In genomic region chr9:32387256-32387655, GRCh38 we compare ENCODE assay signal across 21 cellular contexts. TPM values are rescaled to one million over a fixed set of nuclear protein-coding genes. Genes with fewer than 3 reads are reported as not detected.
A peak's percentile ranks its signal among the peaks of the same experiment; 100 is the strongest.
DNase-seq lines count a peak whose midpoint lies in the region; FAIRE-seq and TF ChIP-seq lines count a peak whose summit lies in the region.
"Had no signal": no experiment of that assay in that cellular context is flagged by ENCODE, and none has a peak within 500 bp of the region (broad histone marks: within the 10 kb centered on the region; RNA-seq: fewer than 3 reads in every experiment).

No MANE protein-coding gene starts in this region.

- H3K4me2 ChIP-seq in Loucy (ENCODE audit: low read depth, low read length, poor library complexity, severe bottlenecking) (peak overlapping the region; percentile 98), endothelial cell of umbilical vein (ENCODE audit: insufficient read depth, low read length) (peak overlapping the region; percentile 43), MM.1S (ENCODE audit: low read depth, low read length) (no peak overlapping the region)
- H3K4me2 ChIP-seq: A549 had no signal

- H3K27ac Mint-ChIP-seq in nephron = no peak overlapping the region
- no peak overlapping the region for H3K27ac Mint-ChIP-seq in type B pancreatic cell
- no peak overlapping the region for H3K27ac Mint-ChIP-seq in activated naive CD4-positive, alpha-beta T cell treated with anti-CD3 and anti-CD28 coated beads for 36 hours

- H3K27me3 Mint-ChIP-seq in nephron (ENCODE audit: low read depth) = peaks cover 17% of the 10 kb centered on the region
- H3K27me3 Mint-ChIP-seq in type B pancreatic cell = peaks cover 17% of the 10 kb centered on the region
- H3K27me3 Mint-ChIP-seq in activated naive CD4-positive, alpha-beta T cell treated with anti-CD3 and anti-CD28 coated beads for 36 hours (ENCODE audit: low read depth) = no peaks in the 10 kb centered on the region

- DNase-seq in endothelial cell of umbilical vein (ENCODE audit: low read depth, low spot score) = peak; percentile 55
- no peak for DNase-seq in type B pancreatic cell (ENCODE audit: extremely low spot score, unreplicated experiment)
- DNase-seq in NCI-H446 (lab: John Stamatoyannopoulos, UW) = no peak
- no peak for DNase-seq in MM.1S
- no peak for DNase-seq in activated naive CD4-positive, alpha-beta T cell treated with anti-CD3 and anti-CD28 coated beads for 36 hours
- DNase-seq: Calu3, DMS153, DND-41, KBM-7, MG63, NCI-H2029 treated with DMSO at 0.1 percent for 48 hours, Right ventricle myocardium superior, RPMI8226 had no signal

- no peaks in the 10 kb centered on the region for H3K9me3 Mint-ChIP-seq in nephron
- no peaks in the 10 kb centered on the region for H3K9me3 Mint-ChIP-seq in type B pancreatic cell
- H3K9me3 Mint-ChIP-seq in activated naive CD4-positive, alpha-beta T cell treated with anti-CD3 and anti-CD28 coated beads for 36 hours = no peaks in the 10 kb centered on the region

- no peak for FAIRE-seq in endothelial cell of umbilical vein (lab: Jason Lieb, UNC)
- FAIRE-seq: A549, GM12892, GM19239, HTR-8/SVneo had no signal

- no peaks in the 10 kb centered on the region for H4K20me1 ChIP-seq in Loucy (ENCODE audit: insufficient read depth, low read length, poor library complexity, severe bottlenecking)
- H4K20me1 ChIP-seq in endothelial cell of umbilical vein (replicated peaks; ENCODE audit: control insufficient read depth, extremely low read depth, insufficient read depth, low read length) = no peaks in the 10 kb centered on the region
- no peaks in the 10 kb centered on the region for H4K20me1 ChIP-seq in MM.1S (ENCODE audit: insufficient read depth, low read length)

- H2AFZ ChIP-seq in Loucy (ENCODE audit: low read length) (no peak overlapping the region), endothelial cell of umbilical vein (ENCODE audit: low read depth, low read length) (no peak overlapping the region), MM.1S (ENCODE audit: low read length) (no peak overlapping the region)

- H3K27me3 ChIP-seq in Loucy (ENCODE audit: insufficient read depth, low read length, poor library complexity, severe bottlenecking) (peaks cover 8% of the 10 kb centered on the region), endothelial cell of umbilical vein (ENCODE audit: control insufficient read depth in 2 of 2, insufficient read depth in 2 of 2, low read length in 2 of 2) (no peaks in the 10 kb centered on the region), MM.1S (replicated peaks; ENCODE audit: insufficient read depth, low read length) (peaks cover 7% of the 10 kb centered on the region; the same call in 1 of the 2 replicates)
- H3K27me3 ChIP-seq: MG63, SJSA1 had no signal

- H3K36me3 Mint-ChIP-seq in nephron (ENCODE audit: low read depth) (peaks cover 9% of the 10 kb centered on the region), type B pancreatic cell (peaks cover 1% of the 10 kb centered on the region)
- H3K36me3 Mint-ChIP-seq in activated naive CD4-positive, alpha-beta T cell treated with anti-CD3 and anti-CD28 coated beads for 36 hours (ENCODE audit: low read depth) = peaks cover 1% of the 10 kb centered on the region

- H3K9me3 ChIP-seq in Loucy (ENCODE audit: insufficient read depth, low read depth, low read length) = no peaks in the 10 kb centered on the region
- no peaks in the 10 kb centered on the region for H3K9me3 ChIP-seq in endothelial cell of umbilical vein (replicated peaks; ENCODE audit: control insufficient read depth, insufficient read depth, low read length)
- no peaks in the 10 kb centered on the region for H3K9me3 ChIP-seq in MM.1S (replicated peaks; ENCODE audit: insufficient read depth, low read length)
- H3K9me3 ChIP-seq: A549, MG63, SJSA1 had no signal

- no peaks in the 10 kb centered on the region for H3K36me3 ChIP-seq in Loucy (ENCODE audit: insufficient read depth, low read length)
- no peaks in the 10 kb centered on the region for H3K36me3 ChIP-seq in endothelial cell of umbilical vein (ENCODE audit: control insufficient read depth in 2 of 2, extremely low read depth in 1 of 2, insufficient read depth in 2 of 2, low read length in 2 of 2)
- H3K36me3 ChIP-seq in MM.1S (replicated peaks; ENCODE audit: insufficient read depth, low read length) = no peaks in the 10 kb centered on the region
- H3K36me3 ChIP-seq: MG63, SJSA1 had no signal

- CTCF ChIA-PET in endothelial cell of umbilical vein (lab: Charles Lee) = interaction anchor here (0.7 to 8.7 kb wide), 4 partner anchors 7 to 194 kb away, joined by 3 to 105 read pairs (median 20); no protein-coding TSS in a partner anchor
- CTCF ChIA-PET in activated naive CD4-positive, alpha-beta T cell treated with anti-CD3 and anti-CD28 coated beads for 36 hours (lab: Charles Lee) = interaction anchor here (1.0 to 3.9 kb wide), 2 partner anchors 8 to 192 kb away, joined by 4 to 22 read pairs; no protein-coding TSS in a partner anchor

- no peak overlapping the region for H3K9ac ChIP-seq in Loucy (ENCODE audit: low read depth, low read length, poor library complexity, severe bottlenecking)
- no peak overlapping the region for H3K9ac ChIP-seq in endothelial cell of umbilical vein (replicated peaks; ENCODE audit: extremely low read depth, insufficient read depth, low read length)
- H3K9ac ChIP-seq in MM.1S (ENCODE audit: low read length) = no peak overlapping the region

- no peak for TF ChIP-seq POLR2A in endothelial cell of umbilical vein (IDR thresholded peaks at IDR 0.05; ENCODE audit: low read depth, low read length)

- intact Hi-C loops in endothelial cell of umbilical vein (cut with micrococcal nuclease) = no loop called here
- intact Hi-C loops in activated naive CD4-positive, alpha-beta T cell treated with anti-CD3 and anti-CD28 coated beads for 36 hours (cut with micrococcal nuclease) = no loop called here

- H3K79me2 ChIP-seq in Loucy (ENCODE audit: insufficient read depth, low read length) (peaks cover 40% of the 10 kb centered on the region; the same call in 1 of the 2 replicates), endothelial cell of umbilical vein (ENCODE audit: control insufficient read depth, insufficient read depth, low read length) (peaks cover 46% of the 10 kb centered on the region), MM.1S (ENCODE audit: low read length) (0 out of 2 replicates have a peak, but pooled peaks cover 4% of the 10 kb centered on the region)

- BruUV-seq in endothelial cell of umbilical vein (replicated peaks; lab: Mats Ljungman, UMichigan) = no TSS peak

- H3K4me3 Mint-ChIP-seq in nephron = peak overlapping the region in 2 of 3 experiments; percentile 35 to 69
- peak overlapping the region; percentile 24 for H3K4me3 Mint-ChIP-seq in type B pancreatic cell
- no peak overlapping the region for H3K4me3 Mint-ChIP-seq in activated naive CD4-positive, alpha-beta T cell treated with anti-CD3 and anti-CD28 coated beads for 36 hours

- POLR2A ChIA-PET in endothelial cell of umbilical vein (lab: Charles Lee) = interaction anchor here (0.7 kb wide), 1 partner anchor 638 kb away, joined by 3 read pairs; the partner anchor contains the start of gene DNAJA1

- no peaks in the 10 kb centered on the region for H3F3A ChIP-seq in Loucy (ENCODE audit: low read depth)
- no peaks in the 10 kb centered on the region for H3F3A ChIP-seq in MM.1S (ENCODE audit: insufficient read depth, low read length)

- no peaks in the 10 kb centered on the region for H3K9me1 ChIP-seq in endothelial cell of umbilical vein (replicated peaks; ENCODE audit: control insufficient read depth, extremely low read depth, insufficient read depth, low read length)

- H3K9me2 ChIP-seq in Loucy (replicated peaks; ENCODE audit: low read depth, low read length) = no peaks in the 10 kb centered on the region
- no peaks in the 10 kb centered on the region for H3K9me2 ChIP-seq in MM.1S (replicated peaks; ENCODE audit: insufficient read depth, low read length)

- H3K4me1 ChIP-seq in Loucy (ENCODE audit: insufficient read depth, low read length, poor library complexity, severe bottlenecking) (peaks cover 29% of the 10 kb centered on the region), endothelial cell of umbilical vein (ENCODE audit: control insufficient read depth, extremely low read depth, insufficient read depth, low read length) (peaks cover 28% of the 10 kb centered on the region), MM.1S (ENCODE audit: low read length) (peaks cover 11% of the 10 kb centered on the region)

- TF ChIP-seq CTCF in Loucy (conservative IDR thresholded peaks at IDR 0.05; ENCODE audit: low read length) (no peak), endothelial cell of umbilical vein (IDR thresholded peaks at IDR 0.05; ENCODE audit: extremely low read depth in 1 of 2, insufficient read depth in 1 of 2, low read depth in 1 of 2, low read length in 2 of 2) (no peak), nephron (IDR thresholded peaks at IDR 0.05; ENCODE audit: unreplicated experiment in 3 of 3) (no peak), type B pancreatic cell (conservative IDR thresholded peaks at IDR 0.05) (no peak), MM.1S (IDR thresholded peaks at IDR 0.05; ENCODE audit: low read length) (no peak)

- dilution Hi-C loops in endothelial cell of umbilical vein (cut with MboI; ENCODE audit: extremely low pct_ligation_motif_present, low sequenced_read_pairs) = loop anchor here (25.0 kb wide), 1 partner anchor 175 kb away; the partner anchor contains the start of genes NDUFB6, SMIM27 and TOPORS

- H3K4me3 ChIP-seq in Loucy (ENCODE audit: low read length, poor library complexity, severe bottlenecking) (no peak overlapping the region), endothelial cell of umbilical vein (replicated peaks in 1 of 3; ENCODE audit: insufficient read depth in 1 of 3, low read depth in 1 of 3, low read length in 3 of 3) (no peak overlapping the region), MM.1S (ENCODE audit: low read length) (no peak overlapping the region)
- H3K4me3 ChIP-seq: A549, MG63, SJSA1 had no signal

- peaks cover 16% of the 10 kb centered on the region for H3K4me1 Mint-ChIP-seq in nephron
- peaks cover 3% of the 10 kb centered on the region for H3K4me1 Mint-ChIP-seq in type B pancreatic cell (ENCODE audit: unreplicated experiment)
- H3K4me1 Mint-ChIP-seq in activated naive CD4-positive, alpha-beta T cell treated with anti-CD3 and anti-CD28 coated beads for 36 hours (ENCODE audit: low read depth) = peaks cover 16% of the 10 kb centered on the region

- H3K27ac ChIP-seq in endothelial cell of umbilical vein (ENCODE audit: insufficient read depth, low read depth, low read length) (no peak overlapping the region), MM.1S (ENCODE audit: low read length) (no peak overlapping the region)
- H3K27ac ChIP-seq: A549, C4-2B, SJSA1 had no signal

RNA-seq across cellular contexts. Expression of gene ACO1, which starts 2.8 kb away (rescaled TPM):
- total RNA-seq in endothelial cell of umbilical vein (54.1 and 56.9 TPM in 2 replicates), type B pancreatic cell (ENCODE audit: low replicate concordance) (31.6 and 32.5 TPM in 2 replicates)
- polyA plus RNA-seq in endothelial cell of umbilical vein = 45.7 and 51.6 TPM in 2 replicates
- 54.8 and 58.8 TPM in 2 replicates for polyA plus RNA-seq in endothelial cell of umbilical vein (2011; cell fraction: cytosol; rRNA removed)
- polyA plus RNA-seq in endothelial cell of umbilical vein (2011; cell fraction: nucleus; rRNA removed) = 49.0 and 57.5 TPM in 2 replicates
- polyA plus RNA-seq in endothelial cell of umbilical vein (2012) = 59.5 and 79.4 TPM in 2 replicates
- 86.8 and 92.0 TPM in 2 replicates for polyA minus RNA-seq in endothelial cell of umbilical vein
- polyA minus RNA-seq in endothelial cell of umbilical vein (2011; cell fraction: cytosol; rRNA and poly(A)+ RNA removed) = 13.4 TPM
- polyA minus RNA-seq in endothelial cell of umbilical vein (2011; cell fraction: nucleus; rRNA and poly(A)+ RNA removed) = 31.6 and 44.5 TPM in 2 replicates
- total RNA-seq in activated naive CD4-positive, alpha-beta T cell treated with anti-CD3 and anti-CD28 coated beads for 36 hours = 10 to 100 TPM; 13.2 to 14.8 TPM
